8 cellular contexts compared by ENCODE assay signal in the genomic region with DNA sequence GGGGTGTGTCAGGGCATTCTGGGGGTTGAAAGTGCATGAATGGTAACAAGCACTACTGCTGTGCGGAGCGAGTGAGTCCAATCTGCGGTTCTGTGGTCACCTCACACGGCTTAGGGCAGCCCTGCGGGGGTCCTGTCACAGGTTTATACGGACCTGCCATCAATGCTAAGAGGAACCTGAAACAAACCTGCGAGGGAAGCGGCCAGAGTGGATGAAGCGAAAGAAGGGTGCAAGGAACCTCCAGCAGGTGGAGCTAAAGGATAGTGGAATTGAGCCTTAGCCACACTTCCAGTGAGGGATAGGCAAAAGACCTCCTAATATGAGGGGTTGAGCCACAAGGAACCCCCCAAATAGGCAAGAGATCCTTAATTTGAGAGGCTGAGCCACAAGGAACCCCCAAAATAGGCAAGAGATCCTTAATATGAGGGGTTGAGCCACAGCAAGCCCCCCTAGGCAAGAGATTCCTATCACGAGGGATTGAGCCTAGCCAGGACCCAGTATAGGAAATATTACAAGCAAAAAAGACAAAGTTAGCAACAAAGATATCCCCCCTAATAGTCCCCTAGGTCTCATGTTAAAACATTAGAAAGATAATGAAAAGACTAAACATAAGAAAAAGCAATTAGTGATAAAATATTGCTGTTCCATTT. TPM values are rescaled to one million over a fixed set of nuclear protein-coding genes. Genes with fewer than 3 reads are reported as not detected.
DNase-seq lines count a peak whose midpoint lies in the region; ATAC-seq and TF ChIP-seq lines count a peak whose summit lies in the region.

No MANE protein-coding gene starts in this region.

- TF ChIP-seq CTCF in HEK293 (tag by site-specific recombination; IDR thresholded peaks at IDR 0.05) = peak; percentile 63

- CTCF ChIA-PET in HEK293 (lab: Yijun Ruan, JAX) = interaction anchor here (1.0 to 1.7 kb wide), 4 partner anchors 14 to 107 kb away, joined by 4 to 6 read pairs (median 6); no protein-coding TSS in a partner anchor
- CTCF ChIA-PET in activated CD8-positive, alpha-beta memory T cell treated with anti-CD3 and anti-CD28 coated beads, Interleukin-2, amount 10 ng/mL, durations not matched to agents 7 days and 5 days (lab: Charles Lee) = interaction anchor here (0.8 to 6.4 kb wide), 10 partner anchors 43 to 733 kb away, joined by 3 to 38 read pairs (median 5); a partner anchor contains a TSS

- POLR2A ChIA-PET in HEK293 (lab: Yijun Ruan, JAX) = no interaction called here

- ATAC-seq in activated CD8-positive, alpha-beta memory T cell treated with anti-CD3 and anti-CD28 coated beads, Interleukin-2, amount 10 ng/mL, durations not matched to agents 7 days and 5 days = peak; percentile 80
- ATAC-seq in naive B cell (ENCODE audit: low read depth in 2 of 2) = peak; percentile 68 to 90
- peak; percentile 78 to 87 for ATAC-seq in stimulated activated naive B cell treated with anti-CD40 and anti-IgM and Interleukin-4, amounts not matched to agents 10 μg/mL and 1 μg/mL and 100 μg/mL, for 72 hours (replicated peaks)
- ATAC-seq in GM21576 (IDR thresholded peaks at IDR 0.05; ENCODE audit: unreplicated experiment) = no peak

- peaks cover 2% of the 10 kb centered on the region for H3K4me1 Mint-ChIP-seq in activated CD8-positive, alpha-beta memory T cell treated with anti-CD3 and anti-CD28 coated beads, Interleukin-2, amount 10 ng/mL, durations not matched to agents 7 days and 5 days
- peaks cover 0 to 7% (median 6%) of the 10 kb centered on the region in 3 donors for H3K4me1 Mint-ChIP-seq in naive B cell
- H3K4me1 Mint-ChIP-seq in stimulated activated naive B cell treated with anti-CD40 and anti-IgM and Interleukin-4, amounts not matched to agents 10 μg/mL and 1 μg/mL and 100 μg/mL, for 72 hours = peaks cover 5 to 7% of the 10 kb centered on the region in 2 donors

- H3K4me3 Mint-ChIP-seq in activated CD8-positive, alpha-beta memory T cell treated with anti-CD3 and anti-CD28 coated beads, Interleukin-2, amount 10 ng/mL, durations not matched to agents 7 days and 5 days = no peak overlapping the region
- H3K4me3 Mint-ChIP-seq in naive B cell = no peak overlapping the region
- H3K4me3 Mint-ChIP-seq in stimulated activated naive B cell treated with anti-CD40 and anti-IgM and Interleukin-4, amounts not matched to agents 10 μg/mL and 1 μg/mL and 100 μg/mL, for 72 hours = no peak overlapping the region

- no peaks in the 10 kb centered on the region for H3K4me1 ChIP-seq in HEK293 (ENCODE audit: control insufficient read depth, insufficient read depth, low read length)

- H3K4me3 ChIP-seq in HEK293 (ENCODE audit: low read depth, low read length) = no peak overlapping the region

- H3K9me3 Mint-ChIP-seq in activated CD8-positive, alpha-beta memory T cell treated with anti-CD3 and anti-CD28 coated beads, Interleukin-2, amount 10 ng/mL, durations not matched to agents 7 days and 5 days (ENCODE audit: low read depth) = peaks cover 1% of the 10 kb centered on the region
- peaks cover under 1 to 6% (median 2%) of the 10 kb centered on the region in 7 donors for H3K9me3 Mint-ChIP-seq in naive B cell
- H3K9me3 Mint-ChIP-seq in stimulated activated naive B cell treated with anti-CD40 and anti-IgM and Interleukin-4, amounts not matched to agents 10 μg/mL and 1 μg/mL and 100 μg/mL, for 72 hours = peaks cover 2 to 4% of the 10 kb centered on the region in 2 donors

- H3K36me3 ChIP-seq in HEK293 (ENCODE audit: control insufficient read depth in 2 of 2, insufficient read depth in 1 of 2, low read length in 2 of 2) = no peaks in the 10 kb centered on the region

- H3K27me3 Mint-ChIP-seq in activated CD8-positive, alpha-beta memory T cell treated with anti-CD3 and anti-CD28 coated beads, Interleukin-2, amount 10 ng/mL, durations not matched to agents 7 days and 5 days = peaks cover 4% of the 10 kb centered on the region
- no peaks in the 10 kb centered on the region for H3K27me3 Mint-ChIP-seq in naive B cell
- H3K27me3 Mint-ChIP-seq in stimulated activated naive B cell treated with anti-CD40 and anti-IgM and Interleukin-4, amounts not matched to agents 10 μg/mL and 1 μg/mL and 100 μg/mL, for 72 hours = no peaks in the 10 kb centered on the region

- peaks cover under 1% of the 10 kb centered on the region for H3K36me3 Mint-ChIP-seq in activated CD8-positive, alpha-beta memory T cell treated with anti-CD3 and anti-CD28 coated beads, Interleukin-2, amount 10 ng/mL, durations not matched to agents 7 days and 5 days
- peaks cover 0 to 4% of the 10 kb centered on the region in 2 donors for H3K36me3 Mint-ChIP-seq in naive B cell
- peaks cover 1 to 4% of the 10 kb centered on the region in 2 donors for H3K36me3 Mint-ChIP-seq in stimulated activated naive B cell treated with anti-CD40 and anti-IgM and Interleukin-4, amounts not matched to agents 10 μg/mL and 1 μg/mL and 100 μg/mL, for 72 hours

- H3K27ac Mint-ChIP-seq in activated CD8-positive, alpha-beta memory T cell treated with anti-CD3 and anti-CD28 coated beads, Interleukin-2, amount 10 ng/mL, durations not matched to agents 7 days and 5 days = no peak overlapping the region
- peak overlapping the region in 1 of 6 donors; percentile 81 for H3K27ac Mint-ChIP-seq in naive B cell
- no peak overlapping the region for H3K27ac Mint-ChIP-seq in stimulated activated naive B cell treated with anti-CD40 and anti-IgM and Interleukin-4, amounts not matched to agents 10 μg/mL and 1 μg/mL and 100 μg/mL, for 72 hours

- DNase-seq in AML-193 (lab: John Stamatoyannopoulos, UW) (peak; percentile 52 to 69), NOMO-1 treated with DMSO at 0.1 percent for 48 hours (lab: John Stamatoyannopoulos, UW; ENCODE audit: unreplicated experiment) (peak; percentile 63), epidermal melanocyte (ENCODE audit: insufficient read length, low spot score) (peak; percentile 68), naive B cell (peak; percentile 59)
- peak; percentile 74 for DNase-seq in activated CD8-positive, alpha-beta memory T cell treated with anti-CD3 and anti-CD28 coated beads, Interleukin-2, amount 10 ng/mL, durations not matched to agents 7 days and 5 days
- DNase-seq in stimulated activated naive B cell treated with anti-CD40 and anti-IgM and Interleukin-4, amounts not matched to agents 10 μg/mL and 1 μg/mL and 100 μg/mL, for 72 hours = peak; percentile 48

- no peaks in the 10 kb centered on the region for H3K9me3 ChIP-seq in HEK293 (ENCODE audit: control insufficient read depth, insufficient read depth, low read depth, low read length)

- H3K27ac ChIP-seq in HEK293 (ENCODE audit: extremely low read depth, low read depth, low read length) = no peak overlapping the region

TF ChIP-seq in HEK293, 187 proteins besides CTCF, POLR2A, EP300 and RAD21:
- TF ChIP-seq ZNF660 (tag by site-specific recombination; IDR thresholded peaks at IDR 0.05) = 0 out of 2 replicates have a peak, but pooled peaks have one; percentile 41
- no peak for TF ChIP-seq ZNF324 (tag by site-specific recombination; IDR thresholded peaks at IDR 0.05)
- 0 out of 2 replicates have a peak, but pooled peaks have one; percentile 21 for TF ChIP-seq ZNF2 (tag by site-specific recombination; IDR thresholded peaks at IDR 0.05)
- TF ChIP-seq ZNF654 (tag by site-specific recombination; IDR thresholded peaks at IDR 0.05; ENCODE audit: low read depth) = peak; percentile 95
- TF ChIP-seq ZNF404 (tag by site-specific recombination; IDR thresholded peaks at IDR 0.05) = no peak
- no peak for TF ChIP-seq ZNF221 (tag by site-specific recombination; IDR thresholded peaks at IDR 0.05; ENCODE audit: borderline replicate concordance)
- TF ChIP-seq, protein P1, sequence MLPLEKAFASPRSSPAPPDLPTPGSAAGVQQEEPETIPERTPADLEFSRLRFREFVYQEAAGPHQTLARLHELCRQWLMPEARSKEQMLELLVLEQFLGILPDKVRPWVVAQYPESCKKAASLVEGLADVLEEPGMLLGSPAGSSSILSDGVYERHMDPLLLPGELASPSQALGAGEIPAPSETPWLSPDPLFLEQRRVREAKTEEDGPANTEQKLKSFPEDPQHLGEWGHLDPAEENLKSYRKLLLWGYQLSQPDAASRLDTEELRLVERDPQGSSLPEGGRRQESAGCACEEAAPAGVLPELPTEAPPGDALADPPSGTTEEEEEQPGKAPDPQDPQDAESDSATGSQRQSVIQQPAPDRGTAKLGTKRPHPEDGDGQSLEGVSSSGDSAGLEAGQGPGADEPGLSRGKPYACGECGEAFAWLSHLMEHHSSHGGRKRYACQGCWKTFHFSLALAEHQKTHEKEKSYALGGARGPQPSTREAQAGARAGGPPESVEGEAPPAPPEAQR (tag by site-specific recombination; IDR thresholded peaks at IDR 0.05) = no peak
- no peak for TF ChIP-seq ZNF623 (tag by site-specific recombination; IDR thresholded peaks at IDR 0.05)
- 0 out of 2 replicates have a peak, but pooled peaks have one; percentile 13 for TF ChIP-seq KLF9 (tag by site-specific recombination; IDR thresholded peaks at IDR 0.05; ENCODE audit: low read depth)
- no peak for TF ChIP-seq REPIN1 (tag by site-specific recombination; IDR thresholded peaks at IDR 0.05; ENCODE audit: low read depth)

RNA-seq across cellular contexts. Expression of a gene that starts 6.3 kb away (rescaled TPM):
- 1 to 10 TPM; 1.2 to 2.0 TPM for total RNA-seq in activated CD8-positive, alpha-beta memory T cell treated with anti-CD3 and anti-CD28 coated beads, Interleukin-2, amount 10 ng/mL, durations not matched to agents 7 days and 5 days
- polyA plus RNA-seq in naive B cell (ENCODE audit: low read depth in 6 of 6) = 1 to 10 TPM in 3 of 6 donors, under 1 TPM in 3; 0.30 to 2.3 (median 0.95) TPM

RNA-seq across cellular contexts. Expression of a gene that starts 32.8 kb away (rescaled TPM):
- 1 to 10 TPM; 6.0 to 6.2 TPM for total RNA-seq in activated CD8-positive, alpha-beta memory T cell treated with anti-CD3 and anti-CD28 coated beads, Interleukin-2, amount 10 ng/mL, durations not matched to agents 7 days and 5 days
- polyA plus RNA-seq in naive B cell (ENCODE audit: low read depth in 6 of 6) = 10 to 100 TPM in 1 of 6 donors, 1 to 10 TPM in 4, not detected in 1; 7.4 to 13.6 (median 9.3) TPM

RNA-seq across cellular contexts. Expression of a gene that starts 43.6 kb away (rescaled TPM):
- total RNA-seq in activated CD8-positive, alpha-beta memory T cell treated with anti-CD3 and anti-CD28 coated beads, Interleukin-2, amount 10 ng/mL, durations not matched to agents 7 days and 5 days = 10 to 100 TPM; 16.9 to 24.1 TPM
- polyA plus RNA-seq in naive B cell (ENCODE audit: low read depth in 6 of 6) = 1 to 10 TPM in 5 of 6 donors, not detected in 1; 1.9 to 4.6 (median 3.3) TPM
